Comparison of ENCODE assay signal across 21 cellular contexts in genomic region chr7:69364814-69365587, GRCh38.
DNase-seq lines count a peak whose midpoint lies in the region; TF ChIP-seq lines count a peak whose summit lies in the region.
"Had no signal": no experiment of that assay in that cellular context is flagged by ENCODE, and none has a peak within 500 bp of the region (broad histone marks: within the 10 kb centered on the region; RNA-seq: fewer than 3 reads in every experiment).

No MANE protein-coding gene starts in this region.

- no peak overlapping the region for H4K5ac ChIP-seq in mesendoderm (ENCODE audit: low read length)

- H4K8ac ChIP-seq in mesendoderm (ENCODE audit: low read depth, low read length), result no peak overlapping the region

- no peaks in the 10 kb centered on the region for H3K79me1 ChIP-seq in mesendoderm (ENCODE audit: low read length)

- peak overlapping the region; percentile 91 to 97 (median 92) for H3K27ac Mint-ChIP-seq in nephron
- H3K27ac Mint-ChIP-seq: activated naive CD8-positive, alpha-beta T cell treated with anti-CD3 and anti-CD28 coated beads for 36 hours; activated T-helper 2 cell treated with anti-CD3 and anti-CD28 coated beads, Interferon-gamma antibody, Interleukin-2, Interleukin-4, amounts not matched to agents 10 μg/mL and 5 μg/mL and 100 μg/mL, durations not matched to agents 14 hours and 24 hours and 36 hours; CD14-positive monocyte; endodermal cell had no signal

- H3K79me2 ChIP-seq in mesendoderm (ENCODE audit: control insufficient read depth, insufficient read depth, low read length), result no peaks in the 10 kb centered on the region

- H3K4me3 ChIP-seq in SK-N-MC, result peak overlapping the region; percentile 32
- H3K4me3 ChIP-seq in mesendoderm (ENCODE audit: low read length), result no peak overlapping the region
- H3K4me3 ChIP-seq: body of pancreas had no signal

- H3K23ac ChIP-seq in mesendoderm (ENCODE audit: low read length), result no peak overlapping the region

- H3K9ac ChIP-seq in SK-N-MC (ENCODE audit: insufficient read length), result no peak overlapping the region
- H3K9ac ChIP-seq in mesendoderm (ENCODE audit: low read length), result no peak overlapping the region

- no peak overlapping the region for H3K27ac ChIP-seq in SK-N-MC
- no peak overlapping the region for H3K27ac ChIP-seq in mesendoderm (ENCODE audit: low read depth, low read length)
- H3K27ac ChIP-seq: body of pancreas, vagina had no signal

- no peak overlapping the region for H3K4ac ChIP-seq in mesendoderm (ENCODE audit: low read depth, low read length)

- H3K4me1 ChIP-seq in mesendoderm (ENCODE audit: control insufficient read depth, low read depth, low read length), result no peaks in the 10 kb centered on the region
- H3K4me1 ChIP-seq: body of pancreas had no signal

- no peak overlapping the region for H3K56ac ChIP-seq in mesendoderm (ENCODE audit: low read length)

- H3K4me1 Mint-ChIP-seq in nephron, result peaks cover 31% of the 10 kb centered on the region
- H3K4me1 Mint-ChIP-seq: activated naive CD8-positive, alpha-beta T cell treated with anti-CD3 and anti-CD28 coated beads for 36 hours; CD14-positive monocyte; endodermal cell; neural crest cell had no signal

- H2BK120ac ChIP-seq in mesendoderm (ENCODE audit: low read depth, low read length), result no peak overlapping the region

- no peaks in the 10 kb centered on the region for H3K36me3 Mint-ChIP-seq in nephron (ENCODE audit: low read depth)
- H3K36me3 Mint-ChIP-seq: activated naive CD8-positive, alpha-beta T cell treated with anti-CD3 and anti-CD28 coated beads for 36 hours; CD14-positive monocyte had no signal

- H3K4me2 ChIP-seq in mesendoderm (ENCODE audit: low read length), result no peak overlapping the region

- no CpG with 5 or more reads among the region's 9 CpGs for WGBS in mesendoderm (ENCODE audit: extremely low coverage, insufficient coverage, low lambda C conversion rate)

- H3K4me3 Mint-ChIP-seq in nephron, result peak overlapping the region; percentile 50 to 69 (median 66)
- H3K4me3 Mint-ChIP-seq: activated naive CD8-positive, alpha-beta T cell treated with anti-CD3 and anti-CD28 coated beads for 36 hours; CD14-positive monocyte; endodermal cell; neural crest cell had no signal

- H3K18ac ChIP-seq in mesendoderm (ENCODE audit: low read length), result no peak overlapping the region

- no peak overlapping the region for H2AK5ac ChIP-seq in mesendoderm (ENCODE audit: low read length)

- H2BK5ac ChIP-seq in mesendoderm (ENCODE audit: low read length), result no peak overlapping the region

- no peaks in the 10 kb centered on the region for H3K27me3 ChIP-seq in mesendoderm (ENCODE audit: insufficient read depth, low read length, poor library complexity)
- H3K27me3 ChIP-seq: body of pancreas, vagina had no signal

- no peaks in the 10 kb centered on the region for H3K9me3 Mint-ChIP-seq in nephron
- H3K9me3 Mint-ChIP-seq: activated naive CD8-positive, alpha-beta T cell treated with anti-CD3 and anti-CD28 coated beads for 36 hours; endodermal cell; neural crest cell had no signal

- in situ Hi-C loops in GM13976 (cut with MboI; ENCODE audit: low sequenced_read_pairs, unreplicated experiment), result no loop called here

- H3K36me3 ChIP-seq in SK-N-MC (ENCODE audit: insufficient read depth, low read length) (no peaks in the 10 kb centered on the region), mesendoderm (ENCODE audit: control insufficient read depth, insufficient read depth, low read length) (no peaks in the 10 kb centered on the region)
- H3K36me3 ChIP-seq: vagina had no signal

- H2BK15ac ChIP-seq in mesendoderm (replicated peaks; ENCODE audit: low read depth), result no peak overlapping the region

- H3K9me3 ChIP-seq in SK-N-MC (ENCODE audit: low read depth, low read length), result no peaks in the 10 kb centered on the region
- H3K9me3 ChIP-seq: body of pancreas, vagina had no signal

- peaks cover 32% of the 10 kb centered on the region for H3K27me3 Mint-ChIP-seq in nephron (ENCODE audit: low read depth)
- H3K27me3 Mint-ChIP-seq: activated naive CD8-positive, alpha-beta T cell treated with anti-CD3 and anti-CD28 coated beads for 36 hours had no signal

- no peak for TF ChIP-seq CTCF in nephron (IDR thresholded peaks at IDR 0.05; ENCODE audit: unreplicated experiment in 3 of 3)
- TF ChIP-seq CTCF in GM13976 (IDR thresholded peaks at IDR 0.05; ENCODE audit: borderline replicate concordance, control extremely low read depth, extremely low read depth, insufficient read depth, missing control alignments), result no peak

- DNase-seq in COR-L47 (lab: John Stamatoyannopoulos, UW), result peak; percentile 51
- DNase-seq in NCI-H1417 (lab: John Stamatoyannopoulos, UW), result peak in 2 of 3 experiments; percentile 61 to 86
- no peak for DNase-seq in SK-N-MC (ENCODE audit: low read depth, low spot score)
- no peak for DNase-seq in GM13976 (ENCODE audit: low spot score)
- DNase-seq in mesendoderm, result no peak
- no peak for DNase-seq in SIG-M5 treated with dmso at 0.1 percent for 504 hours (lab: John Stamatoyannopoulos, UW; ENCODE audit: unreplicated experiment)
- no peak for DNase-seq in GM03348 (ENCODE audit: low spot score)
- DNase-seq: activated CD4-positive, alpha-beta T cell treated with anti-CD3 and anti-CD28 coated beads for 48 hours; activated naive CD8-positive, alpha-beta T cell treated with anti-CD3 and anti-CD28 coated beads for 36 hours; body of pancreas; endodermal cell; glutamatergic neuron; left colon; NCI-H2029; OCI-M1; T-helper 1 cell had no signal

Comparison
In these comparisons a context has a peak if more than half of its experiments do, and no peak if none do; other contexts are left out.
1. DNase-seq: peak in COR-L47 (single experiment) and NCI-H1417 (2 of 3); none in SK-N-MC (single experiment), GM13976 (single experiment), mesendoderm (single experiment), SIG-M5 treated with dmso at 0.1 percent for 504 hours (single experiment) and GM03348 (single experiment).